In the genomic region with DNA sequence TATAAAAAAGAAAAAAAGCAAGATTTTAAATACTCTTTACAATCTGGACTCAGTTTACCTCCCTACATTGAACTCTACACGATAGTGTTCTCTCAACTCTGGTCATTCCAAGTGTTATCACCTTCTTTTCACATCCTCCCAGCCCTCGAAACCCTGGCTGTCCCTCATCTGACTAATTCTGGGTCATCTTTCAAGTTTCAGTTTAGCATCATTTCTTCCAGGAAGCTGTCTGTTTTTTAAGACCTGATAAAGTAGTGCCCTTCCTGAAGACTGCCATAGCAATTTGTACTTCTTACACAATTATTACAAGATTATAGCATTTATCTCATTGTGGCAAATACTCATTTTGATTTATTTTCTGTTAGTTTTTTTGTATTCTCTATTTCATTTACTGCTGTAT, we compare ENCODE assay signal across 9 cellular contexts. TPM values are rescaled to one million over a fixed set of nuclear protein-coding genes. Genes with fewer than 3 reads are reported as not detected.
DNase-seq lines count a peak whose midpoint lies in the region; ATAC-seq and TF ChIP-seq lines count a peak whose summit lies in the region.
"Had no signal": no experiment of that assay in that cellular context is flagged by ENCODE, and none has a peak within 500 bp of the region (broad histone marks: within the 10 kb centered on the region; RNA-seq: fewer than 3 reads in every experiment).

No MANE protein-coding gene starts in this region.

- 63 to 75% methylated on average over 2 of the region's 2 CpGs for WGBS in gastroesophageal sphincter (ENCODE audit: low coverage in 1 of 2), 2 donors

- peak overlapping the region; percentile 95 for H3K27ac Mint-ChIP-seq in HFFc6
- peak overlapping the region; percentile 90 for H3K27ac Mint-ChIP-seq in stimulated activated memory B cell treated with anti-CD40 and anti-IgM and Interleukin-4, amounts not matched to agents 10 μg/mL and 1 μg/mL and 100 μg/mL, for 72 hours

- no peak for ATAC-seq in gastroesophageal sphincter
- no peak for ATAC-seq in stimulated activated memory B cell treated with anti-CD40 and anti-IgM and Interleukin-4, amounts not matched to agents 10 μg/mL and 1 μg/mL and 100 μg/mL, for 72 hours
- ATAC-seq in HG03095 (IDR thresholded peaks at IDR 0.05; ENCODE audit: unreplicated experiment): no peak

- TF ChIP-seq POLR2A in gastroesophageal sphincter (IDR thresholded peaks at IDR 0.05): no peak

- no peaks in the 10 kb centered on the region for H3K36me3 ChIP-seq in gastroesophageal sphincter

- H3K4me3 ChIP-seq in gastroesophageal sphincter: peak overlapping the region; percentile 50 to 62

- H3K27ac ChIP-seq in VCaP (peak overlapping the region; percentile 93), gastroesophageal sphincter (peak overlapping the region in 2 of 4 donors; percentile 87 to 91)

- H3K4me3 Mint-ChIP-seq in HFFc6: peak overlapping the region; percentile 99
- H3K4me3 Mint-ChIP-seq in stimulated activated memory B cell treated with anti-CD40 and anti-IgM and Interleukin-4, amounts not matched to agents 10 μg/mL and 1 μg/mL and 100 μg/mL, for 72 hours: no peak overlapping the region

- no peaks in the 10 kb centered on the region; the same call in 1 of the 2 replicates for H3K27me3 Mint-ChIP-seq in HFFc6 (ENCODE audit: insufficient read depth)
- H3K27me3 Mint-ChIP-seq in stimulated activated memory B cell treated with anti-CD40 and anti-IgM and Interleukin-4, amounts not matched to agents 10 μg/mL and 1 μg/mL and 100 μg/mL, for 72 hours: no peaks in the 10 kb centered on the region

- TF ChIP-seq EP300 in gastroesophageal sphincter (IDR thresholded peaks at IDR 0.05): no peak

- no peaks in the 10 kb centered on the region for H3K9me3 ChIP-seq in gastroesophageal sphincter

- peaks cover 9% of the 10 kb centered on the region for H3K36me3 Mint-ChIP-seq in HFFc6 (ENCODE audit: low read depth)
- H3K36me3 Mint-ChIP-seq in stimulated activated memory B cell treated with anti-CD40 and anti-IgM and Interleukin-4, amounts not matched to agents 10 μg/mL and 1 μg/mL and 100 μg/mL, for 72 hours: peaks cover 13% of the 10 kb centered on the region

- H3K9me3 Mint-ChIP-seq in HFFc6: no peaks in the 10 kb centered on the region
- H3K9me3 Mint-ChIP-seq in stimulated activated memory B cell treated with anti-CD40 and anti-IgM and Interleukin-4, amounts not matched to agents 10 μg/mL and 1 μg/mL and 100 μg/mL, for 72 hours: no peaks in the 10 kb centered on the region

- peaks cover 20% of the 10 kb centered on the region for H3K4me1 Mint-ChIP-seq in HFFc6 (ENCODE audit: low read depth)
- H3K4me1 Mint-ChIP-seq in stimulated activated memory B cell treated with anti-CD40 and anti-IgM and Interleukin-4, amounts not matched to agents 10 μg/mL and 1 μg/mL and 100 μg/mL, for 72 hours: peaks cover 7% of the 10 kb centered on the region

- TF ChIP-seq CTCF in HFFc6 (IDR thresholded peaks at IDR 0.05): no peak
- TF ChIP-seq CTCF in VCaP (conservative IDR thresholded peaks at IDR 0.05): no peak
- TF ChIP-seq CTCF in gastroesophageal sphincter (IDR thresholded peaks at IDR 0.05): no peak

- H3K4me1 ChIP-seq in gastroesophageal sphincter: peaks cover 0 to 17% (median 2%) of the 10 kb centered on the region in 3 donors

- H3K27me3 ChIP-seq in gastroesophageal sphincter: no peaks in the 10 kb centered on the region

- no peak for DNase-seq in HFFc6
- no peak for DNase-seq in NCI-H1436 (lab: John Stamatoyannopoulos, UW)
- no peak for DNase-seq in H4 (ENCODE audit: low spot score)
- DNase-seq: activated CD8-positive, alpha-beta memory T cell treated with anti-CD3 and anti-CD28 coated beads, Interleukin-2, amount 50 U/mL, for 48 hours; NCI-H510A treated with DMSO at 0.1 percent for 48 hours had no signal

RNA-seq across cellular contexts. Expression of gene ALG14, which starts 1.2 kb away (rescaled TPM):
- 10 to 100 TPM in 5 of 6 experiments, 1 to 10 TPM in 1; 8.8 to 14.0 (median 11.9) TPM for total RNA-seq in HFFc6 (2021; fragmentation: NEBNext Ultra II Directional; extraction: Animal tissue kit (Norgen Biotek cat#: 25700))
- 1 to 10 TPM in 1 of 4 donors, under 1 TPM in 3; 0.62 to 1.2 (median 0.79) TPM for total RNA-seq in gastroesophageal sphincter
- total RNA-seq in H4 (2014; rRNA removed; shearing (Covaris generic)): 1.4 and 1.7 TPM in 2 replicates

RNA-seq across cellular contexts. Expression of gene TLCD4, which starts 45.6 kb away (rescaled TPM):
- total RNA-seq in HFFc6 (2021; fragmentation: NEBNext Ultra II Directional; extraction: Animal tissue kit (Norgen Biotek cat#: 25700)): under 1 TPM; 0.17 to 0.37 (median 0.26) TPM
- 10 to 100 TPM; 15.3 to 19.5 (median 17.8) TPM for total RNA-seq in gastroesophageal sphincter
- total RNA-seq in H4 (2014; rRNA removed; shearing (Covaris generic)): 5.7 and 6.0 TPM in 2 replicates
